Comparison of ENCODE assay signal across 8 cellular contexts in the genomic region with DNA sequence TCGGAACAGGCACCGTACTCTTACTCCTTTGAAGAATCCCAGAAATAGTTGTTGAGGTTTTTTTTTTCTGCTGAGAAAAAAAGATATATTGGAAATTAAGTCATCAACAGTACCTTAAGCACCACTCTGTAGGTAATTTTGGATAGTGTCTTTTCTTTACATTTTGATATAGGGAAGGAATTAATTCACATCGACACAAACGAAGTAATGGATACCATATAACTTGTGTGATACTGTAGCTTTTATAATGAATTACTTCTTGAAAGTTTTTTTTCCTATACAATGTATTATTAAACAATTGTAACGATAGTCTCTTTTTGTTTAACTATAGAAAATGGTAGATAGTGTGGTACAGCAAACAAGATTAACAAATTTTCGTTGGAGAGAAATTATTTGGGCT. TPM values are rescaled to one million over a fixed set of nuclear protein-coding genes. Genes with fewer than 3 reads are reported as not detected.
DNase-seq lines count a peak whose midpoint lies in the region; ATAC-seq, FAIRE-seq and TF ChIP-seq lines count a peak whose summit lies in the region.

No MANE protein-coding gene starts in this region.

- no peak overlapping the region for H2BK15ac ChIP-seq in IMR-90 (ENCODE audit: low read depth, low read length)

- TF ChIP-seq POLR2A in IMR-90 (IDR thresholded peaks at IDR 0.05; ENCODE audit: low read depth, low read length): no peak

- POLR2A ChIA-PET in A673 (lab: Charles Lee; ENCODE audit: low non-redundant PET) (interaction anchor here (0.6 to 0.7 kb wide), 2 partner anchors 45 to 559 kb away, joined by 3 to 5 read pairs; no protein-coding TSS in a partner anchor), IMR-90 (lab: Charles Lee; ENCODE audit: unreplicated experiment) (interaction anchor here (0.8 kb wide), 1 partner anchor 310 kb away, joined by 3 read pairs; no protein-coding TSS in a partner anchor)
- POLR2A ChIA-PET in naive thymus-derived CD8-positive, alpha-beta T cell (lab: Charles Lee): interaction anchor here (0.8 kb wide), 2 partner anchors 86 to 95 kb away, joined by 3 read pairs; no protein-coding TSS in a partner anchor

- H2AFZ ChIP-seq in IMR-90 (replicated peaks; ENCODE audit: low read length, poor library complexity): no peak overlapping the region

- peak overlapping the region in 5 of 10 donors; percentile 55 to 96 (median 83) for H3K27ac Mint-ChIP-seq in naive thymus-derived CD8-positive, alpha-beta T cell

- peaks cover 14 to 62% (median 34%) of the 10 kb centered on the region in 4 donors for H3K4me1 Mint-ChIP-seq in naive thymus-derived CD8-positive, alpha-beta T cell

- peaks cover 3 to 21% (median 14%) of the 10 kb centered on the region in 5 donors for H3K27me3 Mint-ChIP-seq in naive thymus-derived CD8-positive, alpha-beta T cell

- no peak for TF ChIP-seq RAD21 in IMR-90 (IDR thresholded peaks at IDR 0.05; ENCODE audit: low read length)

- dilution Hi-C loops in IMR-90 (cut with HindIII; ENCODE audit: low sequenced_read_pairs, unreplicated experiment): no loop called here

- peaks cover 6 to 8% of the 10 kb centered on the region in 2 experiments; a peak in 3 of 4 replicates for H3K79me1 ChIP-seq in IMR-90 (ENCODE audit: low read depth in 1 of 2, low read length in 2 of 2)

- BruUV-seq in A673 (replicated peaks; lab: Mats Ljungman, UMichigan) (no TSS peak), IMR-90 (replicated peaks; lab: Mats Ljungman, UMichigan) (no TSS peak)

- no peak for TF ChIP-seq CTCF in A673 (conservative IDR thresholded peaks at IDR 0.05; ENCODE audit: low read depth, low read length)
- TF ChIP-seq CTCF in IMR-90 (conservative IDR thresholded peaks at IDR 0.05; ENCODE audit: low read depth, low read length): no peak

- no peak overlapping the region for H2AK5ac ChIP-seq in IMR-90 (ENCODE audit: low read depth, low read length)

- FAIRE-seq in colon (lab: Jason Lieb, UNC): peak; percentile 24

- CTCF ChIA-PET in A673 (lab: Charles Lee) (interaction anchor here (0.5 to 0.6 kb wide), 2 partner anchors 203 to 247 kb away, joined by 4 read pairs; no protein-coding TSS in a partner anchor), IMR-90 (lab: Yijun Ruan, JAX) (interaction anchor here (0.6 to 1.5 kb wide), 7 partner anchors 34 to 463 kb away, joined by 3 to 11 read pairs (median 4); no protein-coding TSS in a partner anchor)

- no peaks in the 10 kb centered on the region for H3K9me3 Mint-ChIP-seq in naive thymus-derived CD8-positive, alpha-beta T cell

- H4K8ac ChIP-seq in IMR-90 (ENCODE audit: low read depth in 2 of 2, low read length in 2 of 2): peak overlapping the region; percentile 20 to 86; a peak in 2 of 4 replicates

- peak overlapping the region; percentile 94; the same call in 1 of the 2 replicates for H3K23ac ChIP-seq in IMR-90 (ENCODE audit: low read depth, low read length)

- H3K36me3 Mint-ChIP-seq in naive thymus-derived CD8-positive, alpha-beta T cell: no peaks in the 10 kb centered on the region

- H3K36me3 ChIP-seq in A673 (ENCODE audit: insufficient read depth, low read length, poor library complexity, severe bottlenecking) (no peaks in the 10 kb centered on the region), IMR-90 (ENCODE audit: control insufficient read depth, insufficient read depth, low read length) (no peaks in the 10 kb centered on the region)

- 0 out of 2 replicates have a peak overlapping the region, but pooled peaks have one; percentile 60 for H3K4ac ChIP-seq in IMR-90 (ENCODE audit: low read depth, low read length)

- H4K20me1 ChIP-seq in IMR-90 (ENCODE audit: insufficient read depth, low read length): no peaks in the 10 kb centered on the region

- H3K9me3 ChIP-seq in A673 (ENCODE audit: low read depth, low read length, poor library complexity, severe bottlenecking) (no peaks in the 10 kb centered on the region), IMR-90 (ENCODE audit: control insufficient read depth, insufficient read depth, low read length) (no peaks in the 10 kb centered on the region)

- H3K27ac ChIP-seq in A673 (ENCODE audit: low read depth, low read length, poor library complexity, severe bottlenecking) (peak overlapping the region; percentile 88), IMR-90 (ENCODE audit: insufficient read depth, low read length) (peak overlapping the region; percentile 34; the same call in 1 of the 2 replicates)

- no peak overlapping the region for H2AK9ac ChIP-seq in IMR-90 (replicated peaks; ENCODE audit: low read depth, low read length, poor library complexity)

- H3K14ac ChIP-seq in IMR-90 (replicated peaks; ENCODE audit: low read depth, low read length): peak overlapping the region; percentile 23; the same call in 1 of the 2 replicates

- ATAC-seq in IMR-90 (ENCODE audit: low read depth): no peak
- no peak for ATAC-seq in naive thymus-derived CD8-positive, alpha-beta T cell
- ATAC-seq in GM18511 (IDR thresholded peaks at IDR 0.05; ENCODE audit: unreplicated experiment): no peak

- no peaks in the 10 kb centered on the region for H3K9me1 ChIP-seq in IMR-90 (ENCODE audit: insufficient read depth, low read length)

- H3K4me2 ChIP-seq in IMR-90 (ENCODE audit: low read depth, low read length): peak overlapping the region; percentile 99

- peak overlapping the region; percentile 82; the same call in 1 of the 2 replicates for H3K56ac ChIP-seq in IMR-90 (ENCODE audit: extremely low read depth, insufficient read depth, low read length)

- H4K91ac ChIP-seq in IMR-90 (ENCODE audit: insufficient read depth, low read depth, low read length): no peak overlapping the region; the same call in 1 of the 2 replicates

- peak overlapping the region; percentile 75 for H3K4me3 ChIP-seq in A673 (ENCODE audit: low read depth, low read length, poor library complexity, severe bottlenecking)
- H3K4me3 ChIP-seq in IMR-90 (ENCODE audit: insufficient read depth, low read depth, low read length): peak overlapping the region; percentile 73

- peak overlapping the region; percentile 85 for H2BK5ac ChIP-seq in IMR-90 (ENCODE audit: low read depth, low read length, poor library complexity, severe bottlenecking)

- H3K4me1 ChIP-seq in A673 (ENCODE audit: insufficient read depth, low read length, poor library complexity, severe bottlenecking) (peaks cover 25% of the 10 kb centered on the region), IMR-90 (ENCODE audit: control insufficient read depth, insufficient read depth, low read length) (no peaks in the 10 kb centered on the region)

- H2BK20ac ChIP-seq in IMR-90 (ENCODE audit: low read depth, low read length): no peak overlapping the region

- WGBS in IMR-90 (ENCODE audit: extremely low coverage in 2 of 2, insufficient read length in 1 of 2), 2 experiments: no CpG with 5 or more reads among the region's 6 CpGs

- peak overlapping the region; percentile 77 to 93 (median 90) for H3K4me3 Mint-ChIP-seq in naive thymus-derived CD8-positive, alpha-beta T cell

- H2BK120ac ChIP-seq in IMR-90 (ENCODE audit: low read depth, low read length): peak overlapping the region; percentile 54; the same call in 1 of the 2 replicates

- H3K18ac ChIP-seq in IMR-90 (ENCODE audit: low read depth, low read length): peak overlapping the region; percentile 82; the same call in 1 of the 2 replicates

- intact Hi-C loops in A673 (cut with micrococcal nuclease; ENCODE audit: unreplicated experiment) (loop anchor here (1.0 to 2.0 kb wide), 5 partner anchors 84 to 558 kb away; no protein-coding TSS in a partner anchor), IMR-90 (cut with micrococcal nuclease) (loop anchor here (1.0 to 5.0 kb wide), 8 partner anchors 86 to 558 kb away; no protein-coding TSS in a partner anchor)

- peak overlapping the region; percentile 79; the same call in 1 of the 2 replicates for H3K9ac ChIP-seq in IMR-90 (ENCODE audit: low read depth, low read length)

- no peaks in the 10 kb centered on the region for H3K27me3 ChIP-seq in A673 (replicated peaks; ENCODE audit: insufficient read depth, low read depth, low read length, poor library complexity)
- no peaks in the 10 kb centered on the region for H3K27me3 ChIP-seq in IMR-90 (ENCODE audit: control insufficient read depth, insufficient read depth, low read length)

- in situ Hi-C loops in IMR-90 (cut with MboI; ENCODE audit: low sequenced_read_pairs) (loop anchor here (10.0 kb wide), 2 partner anchors 378 to 468 kb away; no protein-coding TSS in a partner anchor), KBM-7 (cut with MboI; ENCODE audit: low pct_unique_long_range_greater_than_20kb, low sequenced_read_pairs) (no loop called here)

- no peak for DNase-seq in A673 (ENCODE audit: low spot score)
- no peak for DNase-seq in IMR-90
- DNase-seq in naive thymus-derived CD8-positive, alpha-beta T cell: no peak
- DNase-seq in KBM-7: no peak
- no peak for DNase-seq in AG08396 (ENCODE audit: low spot score)
- DNase-seq in T1000 (lab: John Stamatoyannopoulos, UW): no peak

- H4K5ac ChIP-seq in IMR-90 (ENCODE audit: low read depth, low read length): no peak overlapping the region

TF ChIP-seq in IMR-90, 13 proteins besides CTCF, POLR2A, EP300 and RAD21 (continues in another document):
- TF ChIP-seq BHLHE40 (IDR thresholded peaks at IDR 0.05; ENCODE audit: low read depth, low read length) (no peak), RFX5 (IDR thresholded peaks at IDR 0.05; ENCODE audit: low read depth, low read length) (no peak), MXI1 (IDR thresholded peaks at IDR 0.05; ENCODE audit: borderline replicate concordance, low read depth, low read length) (no peak), FOS (IDR thresholded peaks at IDR 0.05; ENCODE audit: low read depth, low read length) (no peak), MAZ (IDR thresholded peaks at IDR 0.05; ENCODE audit: borderline replicate concordance, low read depth, low read length) (no peak), CEBPB (IDR thresholded peaks at IDR 0.05; ENCODE audit: low read depth, low read length) (no peak), SMC3 (IDR thresholded peaks at IDR 0.05; ENCODE audit: low read depth, low read length) (no peak), NFE2L2 (IDR thresholded peaks at IDR 0.05; ENCODE audit: low read depth, low read length) (no peak)
- TF ChIP-seq, protein P1, sequence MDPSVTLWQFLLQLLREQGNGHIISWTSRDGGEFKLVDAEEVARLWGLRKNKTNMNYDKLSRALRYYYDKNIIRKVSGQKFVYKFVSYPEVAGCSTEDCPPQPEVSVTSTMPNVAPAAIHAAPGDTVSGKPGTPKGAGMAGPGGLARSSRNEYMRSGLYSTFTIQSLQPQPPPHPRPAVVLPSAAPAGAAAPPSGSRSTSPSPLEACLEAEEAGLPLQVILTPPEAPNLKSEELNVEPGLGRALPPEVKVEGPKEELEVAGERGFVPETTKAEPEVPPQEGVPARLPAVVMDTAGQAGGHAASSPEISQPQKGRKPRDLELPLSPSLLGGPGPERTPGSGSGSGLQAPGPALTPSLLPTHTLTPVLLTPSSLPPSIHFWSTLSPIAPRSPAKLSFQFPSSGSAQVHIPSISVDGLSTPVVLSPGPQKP (IDR thresholded peaks at IDR 0.05; ENCODE audit: borderline replicate concordance, low read depth, low read length): no peak

RNA-seq across cellular contexts. Expression of a gene that starts 1.5 kb away (rescaled TPM):
- total RNA-seq in A673 (2021): 68.6 and 69.5 TPM in 2 replicates
- total RNA-seq in IMR-90 (2012; rRNA removed): 19.4 and 25.5 TPM in 2 replicates
- polyA plus RNA-seq in IMR-90 (2012; rRNA removed): 2.1 TPM in 2 replicates
- 0.44 and 0.75 TPM in 2 replicates for polyA plus RNA-seq in IMR-90 (2012; cell fraction: cytosol; rRNA removed)
- polyA plus RNA-seq in IMR-90 (2012; cell fraction: nucleus; rRNA removed; ENCODE audit: low replicate concordance): 1.5 and 7.5 TPM in 2 replicates
- total RNA-seq in naive thymus-derived CD8-positive, alpha-beta T cell: 10 to 100 TPM; 18.9 to 21.1 TPM
- 1 to 10 TPM in 2 of 3 donors, under 1 TPM in 1; 0.85 to 2.9 (median 2.1) TPM for polyA plus RNA-seq in naive thymus-derived CD8-positive, alpha-beta T cell
